In the genomic region with DNA sequence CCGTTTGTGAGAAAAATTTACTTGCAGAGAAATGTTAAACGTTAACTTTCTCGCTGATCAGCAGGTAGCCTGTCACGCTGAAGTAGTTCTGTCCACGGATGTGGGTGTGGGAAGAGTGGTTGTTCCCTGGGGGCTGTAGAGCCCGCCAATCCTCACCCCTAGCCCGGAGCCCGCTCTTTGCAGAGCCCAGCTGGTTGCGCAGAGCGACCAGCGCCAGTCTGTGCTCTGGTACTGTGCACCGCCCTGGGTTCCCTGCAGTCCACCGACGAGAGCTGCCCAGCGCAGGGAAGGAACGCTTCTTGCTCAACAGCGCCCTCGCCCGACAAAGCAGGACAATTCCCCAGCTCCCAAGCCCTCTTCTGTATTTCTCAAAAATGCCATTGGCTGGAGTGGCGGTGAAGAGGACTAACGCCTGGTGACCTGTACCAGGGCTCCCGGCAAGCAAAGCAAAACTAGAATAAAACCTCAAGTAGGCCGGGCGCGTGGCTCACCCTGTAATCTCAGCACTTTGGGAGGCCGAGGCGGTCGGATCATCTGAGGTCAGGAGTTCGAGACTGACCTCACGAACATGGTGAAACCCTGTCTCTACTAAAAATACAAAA, we compare ENCODE assay signal across 1 cellular context.
TF ChIP-seq lines count a peak whose summit lies in the region.

No MANE protein-coding gene starts in this region.

TF ChIP-seq in HepG2, 621 proteins besides CTCF, POLR2A, EP300 and RAD21 (continued from another document):
- TF ChIP-seq, protein P1, sequence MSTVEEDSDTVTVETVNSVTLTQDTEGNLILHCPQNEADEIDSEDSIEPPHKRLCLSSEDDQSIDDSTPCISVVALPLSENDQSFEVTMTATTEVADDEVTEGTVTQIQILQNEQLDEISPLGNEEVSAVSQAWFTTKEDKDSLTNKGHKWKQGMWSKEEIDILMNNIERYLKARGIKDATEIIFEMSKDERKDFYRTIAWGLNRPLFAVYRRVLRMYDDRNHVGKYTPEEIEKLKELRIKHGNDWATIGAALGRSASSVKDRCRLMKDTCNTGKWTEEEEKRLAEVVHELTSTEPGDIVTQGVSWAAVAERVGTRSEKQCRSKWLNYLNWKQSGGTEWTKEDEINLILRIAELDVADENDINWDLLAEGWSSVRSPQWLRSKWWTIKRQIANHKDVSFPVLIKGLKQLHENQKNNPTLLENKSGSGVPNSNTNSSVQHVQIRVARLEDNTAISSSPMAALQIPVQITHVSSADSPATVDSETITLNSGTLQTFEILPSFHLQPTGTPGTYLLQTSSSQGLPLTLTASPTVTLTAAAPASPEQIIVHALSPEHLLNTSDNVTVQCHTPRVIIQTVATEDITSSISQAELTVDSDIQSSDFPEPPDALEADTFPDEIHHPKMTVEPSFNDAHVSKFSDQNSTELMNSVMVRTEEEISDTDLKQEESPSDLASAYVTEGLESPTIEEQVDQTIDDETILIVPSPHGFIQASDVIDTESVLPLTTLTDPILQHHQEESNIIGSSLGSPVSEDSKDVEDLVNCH (CRISPR knock-in tag; IDR thresholded peaks at IDR 0.05) = no peak
- peak; percentile 80 for TF ChIP-seq ZMYM4 (CRISPR knock-in tag; IDR thresholded peaks at IDR 0.05)
- 0 out of 2 replicates have a peak, but pooled peaks have one; percentile 30 for TF ChIP-seq ZNF547 (CRISPR knock-in tag; IDR thresholded peaks at IDR 0.05)
- TF ChIP-seq, protein P2, sequence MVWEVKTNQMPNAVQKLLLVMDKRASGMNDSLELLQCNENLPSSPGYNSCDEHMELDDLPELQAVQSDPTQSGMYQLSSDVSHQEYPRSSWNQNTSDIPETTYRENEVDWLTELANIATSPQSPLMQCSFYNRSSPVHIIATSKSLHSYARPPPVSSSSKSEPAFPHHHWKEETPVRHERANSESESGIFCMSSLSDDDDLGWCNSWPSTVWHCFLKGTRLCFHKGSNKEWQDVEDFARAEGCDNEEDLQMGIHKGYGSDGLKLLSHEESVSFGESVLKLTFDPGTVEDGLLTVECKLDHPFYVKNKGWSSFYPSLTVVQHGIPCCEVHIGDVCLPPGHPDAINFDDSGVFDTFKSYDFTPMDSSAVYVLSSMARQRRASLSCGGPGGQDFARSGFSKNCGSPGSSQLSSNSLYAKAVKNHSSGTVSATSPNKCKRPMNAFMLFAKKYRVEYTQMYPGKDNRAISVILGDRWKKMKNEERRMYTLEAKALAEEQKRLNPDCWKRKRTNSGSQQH (CRISPR knock-in tag; IDR thresholded peaks at IDR 0.05; ENCODE audit: low read depth) = no peak; the same call in 1 of the 2 replicates
- no peak for TF ChIP-seq ZNF615 (CRISPR knock-in tag; IDR thresholded peaks at IDR 0.05; ENCODE audit: borderline replicate concordance)
- TF ChIP-seq ZSCAN31 (CRISPR knock-in tag; IDR thresholded peaks at IDR 0.05; ENCODE audit: low read depth) = 0 out of 2 replicates have a peak, but pooled peaks have one; percentile 51
- peak; percentile 57 for TF ChIP-seq PHF8 (CRISPR knock-in tag; IDR thresholded peaks at IDR 0.05)
- no peak for TF ChIP-seq ZBTB8A (CRISPR knock-in tag; IDR thresholded peaks at IDR 0.05; ENCODE audit: borderline replicate concordance, low read depth)
- no peak for TF ChIP-seq HOXA9 (CRISPR knock-in tag; IDR thresholded peaks at IDR 0.05; ENCODE audit: borderline replicate concordance)
- TF ChIP-seq MTA1 (CRISPR knock-in tag; IDR thresholded peaks at IDR 0.05; ENCODE audit: borderline replicate concordance) = peak; percentile 72; the same call in 1 of the 2 replicates
- TF ChIP-seq EEA1 (CRISPR knock-in tag; IDR thresholded peaks at IDR 0.05; ENCODE audit: borderline replicate concordance) = no peak
- TF ChIP-seq, protein P3, sequence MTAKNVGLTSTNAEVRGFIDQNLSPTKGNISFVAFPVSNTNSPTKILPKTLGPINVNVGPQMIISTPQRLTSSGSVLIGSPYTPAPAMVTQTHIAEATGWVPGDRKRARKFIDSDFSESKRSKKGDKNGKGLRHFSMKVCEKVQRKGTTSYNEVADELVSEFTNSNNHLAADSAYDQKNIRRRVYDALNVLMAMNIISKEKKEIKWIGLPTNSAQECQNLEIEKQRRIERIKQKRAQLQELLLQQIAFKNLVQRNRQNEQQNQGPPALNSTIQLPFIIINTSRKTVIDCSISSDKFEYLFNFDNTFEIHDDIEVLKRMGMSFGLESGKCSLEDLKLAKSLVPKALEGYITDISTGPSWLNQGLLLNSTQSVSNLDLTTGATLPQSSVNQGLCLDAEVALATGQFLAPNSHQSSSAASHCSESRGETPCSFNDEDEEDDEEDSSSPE (CRISPR knock-in tag; IDR thresholded peaks at IDR 0.05) = 0 out of 2 replicates have a peak, but pooled peaks have one; percentile 59
- TF ChIP-seq FUBP1 (CRISPR knock-in tag; IDR thresholded peaks at IDR 0.05; ENCODE audit: borderline replicate concordance) = no peak
- 0 out of 3 replicates have a peak, but pooled peaks have one; percentile 36 for TF ChIP-seq MXI1 (IDR thresholded peaks at IDR 0.05; ENCODE audit: borderline replicate concordance, low read depth, low read length)
- TF ChIP-seq, protein P4, sequence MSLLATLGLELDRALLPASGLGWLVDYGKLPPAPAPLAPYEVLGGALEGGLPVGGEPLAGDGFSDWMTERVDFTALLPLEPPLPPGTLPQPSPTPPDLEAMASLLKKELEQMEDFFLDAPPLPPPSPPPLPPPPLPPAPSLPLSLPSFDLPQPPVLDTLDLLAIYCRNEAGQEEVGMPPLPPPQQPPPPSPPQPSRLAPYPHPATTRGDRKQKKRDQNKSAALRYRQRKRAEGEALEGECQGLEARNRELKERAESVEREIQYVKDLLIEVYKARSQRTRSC (CRISPR knock-in tag; IDR thresholded peaks at IDR 0.05; ENCODE audit: low read depth) = 0 out of 2 replicates have a peak, but pooled peaks have one; percentile 51
- TF ChIP-seq IKZF5 (CRISPR knock-in tag; IDR thresholded peaks at IDR 0.05) = no peak; the same call in 1 of the 2 replicates
- TF ChIP-seq ZNF501 (CRISPR knock-in tag; IDR thresholded peaks at IDR 0.05) = peak; percentile 32; the same call in 1 of the 2 replicates
- peak; percentile 45; the same call in 1 of the 2 replicates for TF ChIP-seq GMEB1 (CRISPR knock-in tag; IDR thresholded peaks at IDR 0.05; ENCODE audit: borderline replicate concordance)
- TF ChIP-seq MAZ (IDR thresholded peaks at IDR 0.05; ENCODE audit: borderline replicate concordance, low read depth, low read length) = 0 out of 2 replicates have a peak, but pooled peaks have one; percentile 51
- TF ChIP-seq MAZ (CRISPR knock-in tag; IDR thresholded peaks at IDR 0.05; ENCODE audit: low read depth) = no peak
- TF ChIP-seq, protein P5, sequence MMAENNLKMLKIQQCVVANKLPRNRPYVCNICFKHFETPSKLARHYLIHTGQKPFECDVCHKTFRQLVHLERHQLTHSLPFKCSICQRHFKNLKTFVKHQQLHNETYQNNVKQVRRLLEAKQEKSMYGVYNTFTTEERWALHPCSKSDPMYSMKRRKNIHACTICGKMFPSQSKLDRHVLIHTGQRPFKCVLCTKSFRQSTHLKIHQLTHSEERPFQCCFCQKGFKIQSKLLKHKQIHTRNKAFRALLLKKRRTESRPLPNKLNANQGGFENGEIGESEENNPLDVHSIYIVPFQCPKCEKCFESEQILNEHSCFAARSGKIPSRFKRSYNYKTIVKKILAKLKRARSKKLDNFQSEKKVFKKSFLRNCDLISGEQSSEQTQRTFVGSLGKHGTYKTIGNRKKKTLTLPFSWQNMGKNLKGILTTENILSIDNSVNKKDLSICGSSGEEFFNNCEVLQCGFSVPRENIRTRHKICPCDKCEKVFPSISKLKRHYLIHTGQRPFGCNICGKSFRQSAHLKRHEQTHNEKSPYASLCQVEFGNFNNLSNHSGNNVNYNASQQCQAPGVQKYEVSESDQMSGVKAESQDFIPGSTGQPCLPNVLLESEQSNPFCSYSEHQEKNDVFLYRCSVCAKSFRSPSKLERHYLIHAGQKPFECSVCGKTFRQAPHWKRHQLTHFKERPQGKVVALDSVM (CRISPR knock-in tag; IDR thresholded peaks at IDR 0.05) = peak; percentile 47; the same call in 1 of the 2 replicates
- TF ChIP-seq, protein P6, sequence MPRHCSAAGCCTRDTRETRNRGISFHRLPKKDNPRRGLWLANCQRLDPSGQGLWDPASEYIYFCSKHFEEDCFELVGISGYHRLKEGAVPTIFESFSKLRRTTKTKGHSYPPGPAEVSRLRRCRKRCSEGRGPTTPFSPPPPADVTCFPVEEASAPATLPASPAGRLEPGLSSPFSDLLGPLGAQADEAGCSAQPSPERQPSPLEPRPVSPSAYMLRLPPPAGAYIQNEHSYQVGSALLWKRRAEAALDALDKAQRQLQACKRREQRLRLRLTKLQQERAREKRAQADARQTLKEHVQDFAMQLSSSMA (CRISPR knock-in tag; IDR thresholded peaks at IDR 0.05) = no peak
- TF ChIP-seq SALL1 (CRISPR knock-in tag; IDR thresholded peaks at IDR 0.05) = peak; percentile 86
- no peak; the same call in 1 of the 2 replicates for TF ChIP-seq TAF1 (CRISPR knock-in tag; IDR thresholded peaks at IDR 0.05)
- no peak for TF ChIP-seq ZFP37 (CRISPR knock-in tag; IDR thresholded peaks at IDR 0.05; ENCODE audit: borderline replicate concordance)
- peak; percentile 45; the same call in 1 of the 2 replicates for TF ChIP-seq ZNF33B (CRISPR knock-in tag; IDR thresholded peaks at IDR 0.05)
- TF ChIP-seq SETDB1 (CRISPR knock-in tag; IDR thresholded peaks at IDR 0.05; ENCODE audit: borderline replicate concordance) = no peak
- TF ChIP-seq ZNF619 (CRISPR knock-in tag; IDR thresholded peaks at IDR 0.05) = no peak
- no peak for TF ChIP-seq NR1H2 (CRISPR knock-in tag; IDR thresholded peaks at IDR 0.05; ENCODE audit: borderline replicate concordance, low read depth)
- peak; percentile 20; the same call in 1 of the 2 replicates for TF ChIP-seq MYC (CRISPR knock-in tag; IDR thresholded peaks at IDR 0.05; ENCODE audit: borderline replicate concordance)
- no peak for TF ChIP-seq LCORL (IDR thresholded peaks at IDR 0.05)
- peak; percentile 58; the same call in 1 of the 2 replicates for TF ChIP-seq LCORL (CRISPR knock-in tag; IDR thresholded peaks at IDR 0.05)
- TF ChIP-seq ZBTB39 (CRISPR knock-in tag; IDR thresholded peaks at IDR 0.05) = no peak
- TF ChIP-seq BRCA1 (CRISPR knock-in tag; IDR thresholded peaks at IDR 0.05) = no peak
- peak; percentile 44; the same call in 1 of the 2 replicates for TF ChIP-seq NFYC (CRISPR knock-in tag; IDR thresholded peaks at IDR 0.05)
- peak; percentile 81 for TF ChIP-seq HIC2 (CRISPR knock-in tag; IDR thresholded peaks at IDR 0.05; ENCODE audit: low read depth)
- no peak for TF ChIP-seq MAFF (IDR thresholded peaks at IDR 0.05; ENCODE audit: low read depth, low read length)
- peak; percentile 41; the same call in 1 of the 2 replicates for TF ChIP-seq ZNF709 (CRISPR knock-in tag; IDR thresholded peaks at IDR 0.05)
- 0 out of 2 replicates have a peak, but pooled peaks have one; percentile 51 for TF ChIP-seq ZSCAN29 (CRISPR knock-in tag; conservative IDR thresholded peaks at IDR 0.05)
- TF ChIP-seq ZNF768 (CRISPR knock-in tag; IDR thresholded peaks at IDR 0.05) = peak; percentile 91
